10 cellular contexts compared by ENCODE assay signal in the genomic region with DNA sequence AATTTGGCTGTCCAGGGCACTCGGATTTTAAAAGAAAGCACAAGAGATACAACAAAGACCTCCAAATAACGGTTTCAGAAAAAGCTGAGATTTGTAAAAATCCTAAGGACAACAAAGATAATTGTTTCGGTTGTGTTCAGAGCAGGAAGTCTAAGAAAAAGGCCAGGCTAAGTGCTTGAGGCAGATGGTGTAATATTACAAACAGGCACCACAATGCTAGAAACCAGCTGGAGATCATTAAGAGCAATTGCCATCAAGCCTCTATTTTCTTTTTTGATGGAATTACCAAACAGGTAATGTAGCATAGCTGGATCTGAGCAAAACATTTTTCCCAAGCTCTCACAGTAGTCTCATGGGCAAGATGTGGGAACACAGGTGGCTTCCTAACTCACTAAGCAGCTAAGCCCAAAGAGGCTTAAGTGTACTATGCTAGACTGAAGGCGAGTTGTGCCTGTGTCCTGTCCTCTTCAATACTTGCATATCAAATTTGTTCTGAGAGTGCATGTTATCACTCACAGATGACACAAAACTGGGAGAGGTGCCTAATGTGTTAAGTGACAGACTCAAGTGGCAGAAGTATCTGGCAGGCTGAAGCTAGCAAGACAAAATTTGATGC.
DNase-seq lines count a peak whose midpoint lies in the region; ATAC-seq and TF ChIP-seq lines count a peak whose summit lies in the region.
"Had no signal": no experiment of that assay in that cellular context is flagged by ENCODE, and none has a peak within 500 bp of the region (broad histone marks: within the 10 kb centered on the region; RNA-seq: fewer than 3 reads in every experiment).

No MANE protein-coding gene starts in this region.

- H3K36me3 Mint-ChIP-seq in WTC11: no peaks in the 10 kb centered on the region
- no peaks in the 10 kb centered on the region for H3K36me3 Mint-ChIP-seq in CD8-positive, alpha-beta T cell

- peak overlapping the region; percentile 33; the same call in 1 of the 2 replicates for H3K27ac Mint-ChIP-seq in WTC11
- H3K27ac Mint-ChIP-seq in CD8-positive, alpha-beta T cell: no peak overlapping the region

- H3K4me1 ChIP-seq in CD8-positive, alpha-beta T cell (ENCODE audit: insufficient read depth, low read length): peaks cover under 1% of the 10 kb centered on the region

- ATAC-seq in WTC11 (peak; percentile 39; the same call in 1 of the 2 replicates), GM21717 (IDR thresholded peaks at IDR 0.05; ENCODE audit: unreplicated experiment) (no peak)
- no peak for ATAC-seq in CD8-positive, alpha-beta T cell

- no peaks in the 10 kb centered on the region for H3K9me3 ChIP-seq in CD8-positive, alpha-beta T cell (ENCODE audit: low read length)
- H3K9me3 ChIP-seq: breast epithelium had no signal

- H3K4me1 Mint-ChIP-seq in WTC11: peaks cover 33% of the 10 kb centered on the region
- H3K4me1 Mint-ChIP-seq in CD8-positive, alpha-beta T cell (ENCODE audit: low read depth): peaks cover under 1% of the 10 kb centered on the region

- DNase-seq in DMS79 treated with DMSO at 0.1 percent for 48 hours (lab: John Stamatoyannopoulos, UW) (peak; percentile 91), NCI-H187 treated with DMSO at 0.1 percent for 48 hours (lab: John Stamatoyannopoulos, UW) (peak; percentile 100), WTC11 (ENCODE audit: low spot score) (no peak), myocyte (ENCODE audit: low read depth) (peak; percentile 38), SIG-M5 (lab: John Stamatoyannopoulos, UW) (no peak), A172 (ENCODE audit: low spot score) (no peak)
- DNase-seq in CD8-positive, alpha-beta T cell: no peak
- DNase-seq: NCI-H226 had no signal

- no peaks in the 10 kb centered on the region for H3K36me3 ChIP-seq in CD8-positive, alpha-beta T cell (ENCODE audit: insufficient read depth, low read length)
- H3K36me3 ChIP-seq: breast epithelium had no signal

- H3K4me3 ChIP-seq in CD8-positive, alpha-beta T cell (ENCODE audit: low read depth, low read length): no peak overlapping the region
- H3K4me3 ChIP-seq: breast epithelium had no signal

- POLR2A ChIA-PET in WTC11 (lab: Charles Lee): no interaction called here
- POLR2A ChIA-PET in CD8-positive, alpha-beta T cell (lab: Charles Lee): no interaction called here

- H3K27ac ChIP-seq in CD8-positive, alpha-beta T cell (ENCODE audit: low read depth, low read length): no peak overlapping the region

- H3K27me3 Mint-ChIP-seq in WTC11 (ENCODE audit: low read depth): peaks cover 5% of the 10 kb centered on the region
- no peaks in the 10 kb centered on the region for H3K27me3 Mint-ChIP-seq in CD8-positive, alpha-beta T cell (ENCODE audit: low read depth)

- no peak overlapping the region for H3K4me3 Mint-ChIP-seq in WTC11
- no peak overlapping the region for H3K4me3 Mint-ChIP-seq in CD8-positive, alpha-beta T cell

- CTCF ChIA-PET in WTC11 (lab: Charles Lee): interaction anchor here (1.2 to 1.3 kb wide), 4 partner anchors 32 to 254 kb away, joined by 3 to 4 read pairs (median 4); no protein-coding TSS in a partner anchor
- CTCF ChIA-PET in CD8-positive, alpha-beta T cell (lab: Charles Lee): interaction anchor here (1.2 kb wide), 1 partner anchor 87 kb away, joined by 4 read pairs; no protein-coding TSS in a partner anchor

- no peaks in the 10 kb centered on the region for H3K27me3 ChIP-seq in CD8-positive, alpha-beta T cell (ENCODE audit: insufficient read depth, low read length)
- H3K27me3 ChIP-seq: breast epithelium had no signal

- intact Hi-C loops in CD8-positive, alpha-beta T cell (cut with DNase I, micrococcal nuclease): loop anchor here in 1 of 2 experiments (10.0 kb wide), 1 partner anchor 55 kb away; no protein-coding TSS in a partner anchor

- TF ChIP-seq CTCF in WTC11 (IDR thresholded peaks at IDR 0.05): no peak
- no peak for TF ChIP-seq CTCF in CD8-positive, alpha-beta T cell (IDR thresholded peaks at IDR 0.05)

- H3K9me3 Mint-ChIP-seq in WTC11: no peaks in the 10 kb centered on the region; the same call in 1 of the 2 replicates
- H3K9me3 Mint-ChIP-seq in CD8-positive, alpha-beta T cell: no peaks in the 10 kb centered on the region

TF ChIP-seq in WTC11, 78 proteins besides CTCF, POLR2A, EP300 and RAD21:
- TF ChIP-seq, protein P1, sequence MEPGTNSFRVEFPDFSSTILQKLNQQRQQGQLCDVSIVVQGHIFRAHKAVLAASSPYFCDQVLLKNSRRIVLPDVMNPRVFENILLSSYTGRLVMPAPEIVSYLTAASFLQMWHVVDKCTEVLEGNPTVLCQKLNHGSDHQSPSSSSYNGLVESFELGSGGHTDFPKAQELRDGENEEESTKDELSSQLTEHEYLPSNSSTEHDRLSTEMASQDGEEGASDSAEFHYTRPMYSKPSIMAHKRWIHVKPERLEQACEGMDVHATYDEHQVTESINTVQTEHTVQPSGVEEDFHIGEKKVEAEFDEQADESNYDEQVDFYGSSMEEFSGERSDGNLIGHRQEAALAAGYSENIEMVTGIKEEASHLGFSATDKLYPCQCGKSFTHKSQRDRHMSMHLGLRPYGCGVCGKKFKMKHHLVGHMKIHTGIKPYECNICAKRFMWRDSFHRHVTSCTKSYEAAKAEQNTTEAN (CRISPR knock-in tag; IDR thresholded peaks at IDR 0.05): no peak
- no peak for TF ChIP-seq FOXP1 (CRISPR knock-in tag; IDR thresholded peaks at IDR 0.05; ENCODE audit: borderline replicate concordance)
- no peak for TF ChIP-seq NFYB (CRISPR knock-in tag; conservative IDR thresholded peaks at IDR 0.05; ENCODE audit: low read depth)
- no peak for TF ChIP-seq SMAD4 (CRISPR knock-in tag; IDR thresholded peaks at IDR 0.05)
- TF ChIP-seq, protein P2, sequence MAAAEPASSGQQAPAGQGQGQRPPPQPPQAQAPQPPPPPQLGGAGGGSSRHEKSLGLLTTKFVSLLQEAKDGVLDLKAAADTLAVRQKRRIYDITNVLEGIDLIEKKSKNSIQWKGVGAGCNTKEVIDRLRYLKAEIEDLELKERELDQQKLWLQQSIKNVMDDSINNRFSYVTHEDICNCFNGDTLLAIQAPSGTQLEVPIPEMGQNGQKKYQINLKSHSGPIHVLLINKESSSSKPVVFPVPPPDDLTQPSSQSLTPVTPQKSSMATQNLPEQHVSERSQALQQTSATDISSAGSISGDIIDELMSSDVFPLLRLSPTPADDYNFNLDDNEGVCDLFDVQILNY (CRISPR knock-in tag; IDR thresholded peaks at IDR 0.05): no peak
- TF ChIP-seq, protein P3, sequence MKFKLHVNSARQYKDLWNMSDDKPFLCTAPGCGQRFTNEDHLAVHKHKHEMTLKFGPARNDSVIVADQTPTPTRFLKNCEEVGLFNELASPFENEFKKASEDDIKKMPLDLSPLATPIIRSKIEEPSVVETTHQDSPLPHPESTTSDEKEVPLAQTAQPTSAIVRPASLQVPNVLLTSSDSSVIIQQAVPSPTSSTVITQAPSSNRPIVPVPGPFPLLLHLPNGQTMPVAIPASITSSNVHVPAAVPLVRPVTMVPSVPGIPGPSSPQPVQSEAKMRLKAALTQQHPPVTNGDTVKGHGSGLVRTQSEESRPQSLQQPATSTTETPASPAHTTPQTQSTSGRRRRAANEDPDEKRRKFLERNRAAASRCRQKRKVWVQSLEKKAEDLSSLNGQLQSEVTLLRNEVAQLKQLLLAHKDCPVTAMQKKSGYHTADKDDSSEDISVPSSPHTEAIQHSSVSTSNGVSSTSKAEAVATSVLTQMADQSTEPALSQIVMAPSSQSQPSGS (CRISPR knock-in tag; IDR thresholded peaks at IDR 0.05; ENCODE audit: borderline replicate concordance, low read depth): no peak
- TF ChIP-seq NR1H2 (CRISPR knock-in tag; IDR thresholded peaks at IDR 0.05): no peak
- no peak for TF ChIP-seq KAT7 (CRISPR knock-in tag; IDR thresholded peaks at IDR 0.05; ENCODE audit: borderline replicate concordance)
- TF ChIP-seq, protein P4, sequence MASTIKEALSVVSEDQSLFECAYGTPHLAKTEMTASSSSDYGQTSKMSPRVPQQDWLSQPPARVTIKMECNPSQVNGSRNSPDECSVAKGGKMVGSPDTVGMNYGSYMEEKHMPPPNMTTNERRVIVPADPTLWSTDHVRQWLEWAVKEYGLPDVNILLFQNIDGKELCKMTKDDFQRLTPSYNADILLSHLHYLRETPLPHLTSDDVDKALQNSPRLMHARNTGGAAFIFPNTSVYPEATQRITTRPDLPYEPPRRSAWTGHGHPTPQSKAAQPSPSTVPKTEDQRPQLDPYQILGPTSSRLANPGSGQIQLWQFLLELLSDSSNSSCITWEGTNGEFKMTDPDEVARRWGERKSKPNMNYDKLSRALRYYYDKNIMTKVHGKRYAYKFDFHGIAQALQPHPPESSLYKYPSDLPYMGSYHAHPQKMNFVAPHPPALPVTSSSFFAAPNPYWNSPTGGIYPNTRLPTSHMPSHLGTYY (CRISPR knock-in tag; IDR thresholded peaks at IDR 0.05): no peak
- TF ChIP-seq TCF7 (CRISPR knock-in tag; IDR thresholded peaks at IDR 0.05; ENCODE audit: low read depth): no peak
- TF ChIP-seq NR2C2 (CRISPR knock-in tag; IDR thresholded peaks at IDR 0.05): no peak
- TF ChIP-seq EMX1 (CRISPR knock-in tag; IDR thresholded peaks at IDR 0.05): no peak
- no peak for TF ChIP-seq ELF4 (CRISPR knock-in tag; IDR thresholded peaks at IDR 0.05; ENCODE audit: low read depth)
- TF ChIP-seq, protein P5, sequence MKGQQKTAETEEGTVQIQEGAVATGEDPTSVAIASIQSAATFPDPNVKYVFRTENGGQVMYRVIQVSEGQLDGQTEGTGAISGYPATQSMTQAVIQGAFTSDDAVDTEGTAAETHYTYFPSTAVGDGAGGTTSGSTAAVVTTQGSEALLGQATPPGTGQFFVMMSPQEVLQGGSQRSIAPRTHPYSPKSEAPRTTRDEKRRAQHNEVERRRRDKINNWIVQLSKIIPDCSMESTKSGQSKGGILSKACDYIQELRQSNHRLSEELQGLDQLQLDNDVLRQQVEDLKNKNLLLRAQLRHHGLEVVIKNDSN (CRISPR knock-in tag; IDR thresholded peaks at IDR 0.05): no peak
- TF ChIP-seq ZNF396 (CRISPR knock-in tag; IDR thresholded peaks at IDR 0.05; ENCODE audit: borderline replicate concordance): no peak
- TF ChIP-seq ZMAT4 (CRISPR knock-in tag; IDR thresholded peaks at IDR 0.05): no peak

Comparison
In these comparisons a context has a peak if more than half of its experiments do, and no peak if none do; other contexts are left out.
1. DNase-seq: peak in DMS79 treated with DMSO at 0.1 percent for 48 hours (single experiment), NCI-H187 treated with DMSO at 0.1 percent for 48 hours (single experiment) and myocyte (single experiment); none in WTC11 (single experiment), CD8-positive, alpha-beta T cell (0 of 7), SIG-M5 (single experiment) and A172 (single experiment).